ENCODE assay signal across 1 cellular context in the genomic region with DNA sequence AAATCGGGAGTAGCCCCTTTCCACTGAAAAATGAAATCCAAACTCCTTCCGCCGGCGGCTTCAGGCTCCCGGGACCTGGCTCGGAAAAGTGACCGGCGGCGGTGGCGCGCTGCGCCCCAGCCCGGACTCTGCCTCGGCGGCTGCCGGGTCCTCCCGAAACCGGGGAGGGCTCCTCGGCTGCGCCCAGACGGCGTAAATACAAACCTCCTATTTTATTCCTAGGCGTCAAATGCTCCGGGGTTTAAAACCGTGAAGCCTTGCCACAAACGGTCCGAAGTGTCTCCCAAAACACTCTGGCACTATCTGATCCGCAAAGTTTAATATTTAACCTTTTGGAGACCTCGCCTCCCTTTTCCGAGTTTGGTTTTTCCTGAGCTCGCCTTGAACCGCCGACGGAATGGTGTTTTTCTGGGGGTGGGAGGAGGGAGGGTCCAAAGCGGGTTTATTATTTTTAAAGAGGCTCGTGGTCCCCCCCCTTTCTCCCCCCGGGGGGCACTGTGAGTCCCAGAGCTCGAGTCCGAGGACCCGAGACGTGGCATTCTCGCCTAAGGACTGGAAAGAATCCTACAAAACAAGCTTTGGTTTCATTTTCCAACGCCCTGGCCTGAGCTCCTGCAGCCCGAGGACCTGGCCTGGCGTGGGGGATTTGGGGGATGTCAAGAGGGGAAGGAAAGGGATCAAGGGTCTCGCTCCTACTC.
TF ChIP-seq lines count a peak whose summit lies in the region.

No MANE protein-coding gene starts in this region.

TF ChIP-seq in HepG2, 621 proteins besides CTCF, POLR2A, EP300 and RAD21 (continued from another document and continues in another):
- TF ChIP-seq DZIP1 (CRISPR knock-in tag; IDR thresholded peaks at IDR 0.05) (no peak), ZNF207 (IDR thresholded peaks at IDR 0.05; ENCODE audit: borderline replicate concordance) (no peak), NR2F2 (IDR thresholded peaks at IDR 0.05; ENCODE audit: borderline replicate concordance, low read depth) (no peak), NR2F6 (IDR thresholded peaks at IDR 0.05) (peak; percentile 57; the same call in 1 of the 2 replicates), NR2F6 (CRISPR knock-in tag; IDR thresholded peaks at IDR 0.05) (no peak; the same call in 1 of the 2 replicates), NFYC (CRISPR knock-in tag; IDR thresholded peaks at IDR 0.05) (no peak), ZBTB7A (CRISPR knock-in tag; IDR thresholded peaks at IDR 0.05) (no peak), NCOA2 (CRISPR knock-in tag; IDR thresholded peaks at IDR 0.05) (peak; percentile 59; the same call in 1 of the 2 replicates), ZNF605 (CRISPR knock-in tag; IDR thresholded peaks at IDR 0.05) (peak; percentile 16), KLF16 (CRISPR knock-in tag; IDR thresholded peaks at IDR 0.05) (peak in 1 of 2 experiments; percentile 64; a peak in 1 of 4 replicates), FIP1L1 (IDR thresholded peaks at IDR 0.05; ENCODE audit: borderline replicate concordance, insufficient read depth, low read depth, low read length) (0 out of 2 replicates have a peak, but pooled peaks have one; percentile 37), BHLHE40 (IDR thresholded peaks at IDR 0.05; ENCODE audit: low read length) (no peak), ZNF850 (CRISPR knock-in tag; conservative IDR thresholded peaks at IDR 0.05) (no peak), ZNF740 (CRISPR knock-in tag; IDR thresholded peaks at IDR 0.05) (peak; percentile 81), EED (CRISPR knock-in tag; IDR thresholded peaks at IDR 0.05) (no peak), ZNF792 (CRISPR knock-in tag; IDR thresholded peaks at IDR 0.05) (no peak), MIER2 (CRISPR knock-in tag; IDR thresholded peaks at IDR 0.05) (no peak), TCF7L2 (IDR thresholded peaks at IDR 0.05; ENCODE audit: low read depth, low read length) (peak; percentile 33; the same call in 1 of the 2 replicates), ZNF263 (CRISPR knock-in tag; IDR thresholded peaks at IDR 0.05) (no peak), BCLAF1 (IDR thresholded peaks at IDR 0.05) (no peak), ZNF124 (CRISPR knock-in tag; IDR thresholded peaks at IDR 0.05) (no peak), SRSF1 (optimal IDR thresholded peaks at IDR 0.05; ENCODE audit: low read depth, low read length) (peak; percentile 100), TEAD2 (CRISPR knock-in tag; IDR thresholded peaks at IDR 0.05) (no peak), GTF2F1 (IDR thresholded peaks at IDR 0.05; ENCODE audit: low read length) (no peak), NFIB (CRISPR knock-in tag; IDR thresholded peaks at IDR 0.05; ENCODE audit: borderline replicate concordance) (no peak), MYC (CRISPR knock-in tag; IDR thresholded peaks at IDR 0.05; ENCODE audit: borderline replicate concordance) (peak; percentile 44; the same call in 1 of the 2 replicates), ZNF790 (CRISPR knock-in tag; IDR thresholded peaks at IDR 0.05; ENCODE audit: borderline replicate concordance) (0 out of 2 replicates have a peak, but pooled peaks have one; percentile 21), THAP7 (CRISPR knock-in tag; IDR thresholded peaks at IDR 0.05) (no peak)
- TF ChIP-seq, protein P1, sequence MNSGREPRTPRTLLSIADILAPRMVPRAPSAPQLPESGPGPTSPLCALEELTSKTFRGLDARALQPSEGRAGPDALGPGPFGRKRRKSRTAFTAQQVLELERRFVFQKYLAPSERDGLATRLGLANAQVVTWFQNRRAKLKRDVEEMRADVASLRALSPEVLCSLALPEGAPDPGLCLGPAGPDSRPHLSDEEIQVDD (CRISPR knock-in tag; IDR thresholded peaks at IDR 0.05; ENCODE audit: borderline replicate concordance): no peak
- TF ChIP-seq, protein P2, sequence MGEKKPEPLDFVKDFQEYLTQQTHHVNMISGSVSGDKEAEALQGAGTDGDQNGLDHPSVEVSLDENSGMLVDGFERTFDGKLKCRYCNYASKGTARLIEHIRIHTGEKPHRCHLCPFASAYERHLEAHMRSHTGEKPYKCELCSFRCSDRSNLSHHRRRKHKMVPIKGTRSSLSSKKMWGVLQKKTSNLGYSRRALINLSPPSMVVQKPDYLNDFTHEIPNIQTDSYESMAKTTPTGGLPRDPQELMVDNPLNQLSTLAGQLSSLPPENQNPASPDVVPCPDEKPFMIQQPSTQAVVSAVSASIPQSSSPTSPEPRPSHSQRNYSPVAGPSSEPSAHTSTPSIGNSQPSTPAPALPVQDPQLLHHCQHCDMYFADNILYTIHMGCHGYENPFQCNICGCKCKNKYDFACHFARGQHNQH (CRISPR knock-in tag; IDR thresholded peaks at IDR 0.05): peak; percentile 63
- TF ChIP-seq, protein P3, sequence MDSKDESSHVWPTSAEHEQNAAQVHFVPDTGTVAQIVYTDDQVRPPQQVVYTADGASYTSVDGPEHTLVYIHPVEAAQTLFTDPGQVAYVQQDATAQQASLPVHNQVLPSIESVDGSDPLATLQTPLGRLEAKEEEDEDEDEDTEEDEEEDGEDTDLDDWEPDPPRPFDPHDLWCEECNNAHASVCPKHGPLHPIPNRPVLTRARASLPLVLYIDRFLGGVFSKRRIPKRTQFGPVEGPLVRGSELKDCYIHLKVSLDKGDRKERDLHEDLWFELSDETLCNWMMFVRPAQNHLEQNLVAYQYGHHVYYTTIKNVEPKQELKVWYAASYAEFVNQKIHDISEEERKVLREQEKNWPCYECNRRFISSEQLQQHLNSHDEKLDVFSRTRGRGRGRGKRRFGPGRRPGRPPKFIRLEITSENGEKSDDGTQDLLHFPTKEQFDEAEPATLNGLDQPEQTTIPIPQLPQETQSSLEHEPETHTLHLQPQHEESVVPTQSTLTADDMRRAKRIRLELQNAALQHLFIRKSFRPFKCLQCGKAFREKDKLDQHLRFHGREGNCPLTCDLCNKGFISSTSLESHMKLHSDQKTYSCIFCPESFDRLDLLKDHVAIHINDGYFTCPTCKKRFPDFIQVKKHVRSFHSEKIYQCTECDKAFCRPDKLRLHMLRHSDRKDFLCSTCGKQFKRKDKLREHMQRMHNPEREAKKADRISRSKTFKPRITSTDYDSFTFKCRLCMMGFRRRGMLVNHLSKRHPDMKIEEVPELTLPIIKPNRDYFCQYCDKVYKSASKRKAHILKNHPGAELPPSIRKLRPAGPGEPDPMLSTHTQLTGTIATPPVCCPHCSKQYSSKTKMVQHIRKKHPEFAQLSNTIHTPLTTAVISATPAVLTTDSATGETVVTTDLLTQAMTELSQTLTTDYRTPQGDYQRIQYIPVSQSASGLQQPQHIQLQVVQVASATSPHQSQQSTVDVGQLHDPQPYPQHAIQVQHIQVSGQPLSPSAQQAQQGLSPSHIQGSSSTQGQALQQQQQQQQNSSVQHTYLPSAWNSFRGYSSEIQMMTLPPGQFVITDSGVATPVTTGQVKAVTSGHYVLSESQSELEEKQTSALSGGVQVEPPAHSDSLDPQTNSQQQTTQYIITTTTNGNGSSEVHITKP (CRISPR knock-in tag; IDR thresholded peaks at IDR 0.05; ENCODE audit: low read depth): peak; percentile 92
- TF ChIP-seq, protein P4, sequence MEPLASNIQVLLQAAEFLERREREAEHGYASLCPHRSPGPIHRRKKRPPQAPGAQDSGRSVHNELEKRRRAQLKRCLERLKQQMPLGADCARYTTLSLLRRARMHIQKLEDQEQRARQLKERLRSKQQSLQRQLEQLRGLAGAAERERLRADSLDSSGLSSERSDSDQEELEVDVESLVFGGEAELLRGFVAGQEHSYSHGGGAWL (CRISPR knock-in tag; IDR thresholded peaks at IDR 0.05): 0 out of 2 replicates have a peak, but pooled peaks have one; percentile 13
- TF ChIP-seq, protein P5, sequence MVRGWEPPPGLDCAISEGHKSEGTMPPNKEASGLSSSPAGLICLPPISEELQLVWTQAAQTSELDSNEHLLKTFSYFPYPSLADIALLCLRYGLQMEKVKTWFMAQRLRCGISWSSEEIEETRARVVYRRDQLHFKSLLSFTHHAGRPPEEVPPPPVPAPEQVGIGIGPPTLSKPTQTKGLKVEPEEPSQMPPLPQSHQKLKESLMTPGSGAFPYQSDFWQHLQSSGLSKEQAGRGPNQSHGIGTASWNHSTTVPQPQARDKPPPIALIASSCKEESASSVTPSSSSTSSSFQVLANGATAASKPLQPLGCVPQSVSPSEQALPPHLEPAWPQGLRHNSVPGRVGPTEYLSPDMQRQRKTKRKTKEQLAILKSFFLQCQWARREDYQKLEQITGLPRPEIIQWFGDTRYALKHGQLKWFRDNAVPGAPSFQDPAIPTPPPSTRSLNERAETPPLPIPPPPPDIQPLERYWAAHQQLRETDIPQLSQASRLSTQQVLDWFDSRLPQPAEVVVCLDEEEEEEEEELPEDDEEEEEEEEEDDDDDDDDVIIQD (CRISPR knock-in tag; IDR thresholded peaks at IDR 0.05; ENCODE audit: low read depth): 0 out of 2 replicates have a peak, but pooled peaks have one; percentile 32
- TF ChIP-seq, protein P6, sequence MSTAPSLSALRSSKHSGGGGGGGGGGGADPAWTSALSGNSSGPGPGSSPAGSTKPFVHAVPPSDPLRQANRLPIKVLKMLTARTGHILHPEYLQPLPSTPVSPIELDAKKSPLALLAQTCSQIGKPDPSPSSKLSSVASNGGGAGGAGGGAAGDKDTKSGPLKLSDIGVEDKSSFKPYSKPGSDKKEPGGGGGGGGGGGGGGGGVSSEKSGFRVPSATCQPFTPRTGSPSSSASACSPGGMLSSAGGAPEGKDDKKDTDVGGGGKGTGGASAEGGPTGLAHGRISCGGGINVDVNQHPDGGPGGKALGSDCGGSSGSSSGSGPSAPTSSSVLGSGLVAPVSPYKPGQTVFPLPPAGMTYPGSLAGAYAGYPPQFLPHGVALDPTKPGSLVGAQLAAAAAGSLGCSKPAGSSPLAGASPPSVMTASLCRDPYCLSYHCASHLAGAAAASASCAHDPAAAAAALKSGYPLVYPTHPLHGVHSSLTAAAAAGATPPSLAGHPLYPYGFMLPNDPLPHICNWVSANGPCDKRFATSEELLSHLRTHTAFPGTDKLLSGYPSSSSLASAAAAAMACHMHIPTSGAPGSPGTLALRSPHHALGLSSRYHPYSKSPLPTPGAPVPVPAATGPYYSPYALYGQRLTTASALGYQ (CRISPR knock-in tag; IDR thresholded peaks at IDR 0.05): peak; percentile 63; the same call in 1 of the 2 replicates
- TF ChIP-seq, protein P7, sequence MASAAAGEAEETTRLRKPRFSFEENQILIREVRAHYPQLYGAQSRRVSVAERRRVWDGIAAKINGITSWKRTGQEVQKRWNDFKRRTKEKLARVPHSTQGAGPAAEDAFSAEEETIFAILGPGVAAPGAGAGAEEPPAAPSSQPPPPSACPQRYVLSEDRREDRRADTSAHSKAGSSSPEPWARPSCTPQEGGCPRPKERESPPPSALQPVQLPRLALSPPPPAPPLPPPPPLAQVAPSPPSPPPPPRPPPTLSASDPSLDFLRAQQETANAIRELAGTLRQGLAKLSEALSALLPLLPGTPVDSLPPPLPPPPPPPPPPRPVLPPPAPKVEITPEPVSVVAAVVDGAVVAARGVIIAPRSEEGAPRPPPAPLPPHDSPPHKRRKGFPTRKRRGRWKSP (CRISPR knock-in tag; IDR thresholded peaks at IDR 0.05): peak; percentile 66; the same call in 1 of the 2 replicates
